ENCODE assay signal across 15 cellular contexts in the genomic region with DNA sequence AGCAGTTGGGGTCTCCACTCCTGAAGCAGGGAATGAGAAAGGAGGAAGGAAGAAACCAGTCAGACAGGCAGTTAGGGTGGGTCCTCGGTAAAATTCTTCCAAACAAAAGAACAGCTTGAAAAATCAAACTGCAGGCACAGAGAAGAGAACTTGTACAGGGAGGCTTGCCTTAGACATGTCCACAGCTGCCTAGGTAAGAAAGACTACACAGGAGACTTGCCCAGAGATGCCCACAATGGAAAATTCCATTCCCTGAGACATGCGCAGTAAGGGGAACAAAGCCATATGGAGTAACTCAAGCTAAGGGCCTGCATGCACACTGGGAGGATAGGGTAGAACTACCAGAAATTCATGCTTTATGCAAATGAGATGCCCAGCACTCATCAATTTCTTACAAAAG. TPM values are rescaled to one million over a fixed set of nuclear protein-coding genes. Genes with fewer than 3 reads are reported as not detected.
DNase-seq lines count a peak whose midpoint lies in the region; ATAC-seq, FAIRE-seq and TF ChIP-seq lines count a peak whose summit lies in the region.
"Had no signal": no experiment of that assay in that cellular context is flagged by ENCODE, and none has a peak within 500 bp of the region (broad histone marks: within the 10 kb centered on the region; RNA-seq: fewer than 3 reads in every experiment).

No MANE protein-coding gene starts in this region.

- POLR2A ChIA-PET in HepG2 (lab: Yijun Ruan, JAX), result no interaction called here

- TF ChIP-seq CTCF in HepG2 (CRISPR knock-in tag; IDR thresholded peaks at IDR 0.05), result no peak
- no peak for TF ChIP-seq CTCF in right lobe of liver (IDR thresholded peaks at IDR 0.05)
- TF ChIP-seq CTCF in keratinocyte (optimal IDR thresholded peaks at IDR 0.05 in 1 of 3, IDR thresholded peaks at IDR 0.05 in 1 of 3, conservative IDR thresholded peaks at IDR 0.05 in 1 of 3; ENCODE audit: extremely low read depth in 1 of 3, insufficient read depth in 2 of 3, low read length in 3 of 3), result no peak
- TF ChIP-seq CTCF in hepatocyte (IDR thresholded peaks at IDR 0.05; ENCODE audit: poor library complexity), result no peak

- TF ChIP-seq EP300 in HepG2 (IDR thresholded peaks at IDR 0.05; ENCODE audit: low read depth in 2 of 2, low read length in 2 of 2) (no peak), HepG2 (CRISPR knock-in tag; IDR thresholded peaks at IDR 0.05; ENCODE audit: borderline replicate concordance) (no peak)

- BruUV-seq in HepG2 (replicated peaks; lab: Mats Ljungman, UMichigan), result no TSS peak

- DNase-seq in HepG2 (ENCODE audit: low spot score) (no peak), right lobe of liver (no peak), epithelial cell of prostate (ENCODE audit: low read depth, low spot score) (peak; percentile 37), keratinocyte (ENCODE audit: low read depth, low spot score) (no peak), T1000 (lab: John Stamatoyannopoulos, UW) (no peak), hepatocyte (ENCODE audit: low spot score) (no peak), NCI-H128 (lab: John Stamatoyannopoulos, UW; ENCODE audit: unreplicated experiment) (no peak)
- DNase-seq: ACHN; CD4-positive, CD25-positive, alpha-beta regulatory T cell; HCEC 1CT; HFFc6 had no signal

- H3K27ac ChIP-seq in HepG2 (ENCODE audit: extremely low read length, insufficient read depth, low read length), result no peak overlapping the region
- no peak overlapping the region for H3K27ac ChIP-seq in right lobe of liver
- peak overlapping the region; percentile 45 for H3K27ac ChIP-seq in epithelial cell of prostate
- H3K27ac ChIP-seq in keratinocyte (ENCODE audit: control insufficient read depth, insufficient read depth, low read length), result peak overlapping the region; percentile 40
- H3K27ac ChIP-seq in hepatocyte, result no peak overlapping the region
- H3K27ac ChIP-seq: BLaER1 treated with 17β-estradiol and CSF1 and Interleukin-3, amounts not matched to agents 10 nM and 100 nM; HL-60 had no signal

- intact Hi-C loops in HepG2 (cut with micrococcal nuclease; ENCODE audit: unreplicated experiment), result no loop called here
- intact Hi-C loops in right lobe of liver (cut with DNase I), result no loop called here

- H4K20me1 ChIP-seq in HepG2 (ENCODE audit: insufficient read depth, low read length) (no peaks in the 10 kb centered on the region), keratinocyte (ENCODE audit: control insufficient read depth, extremely low read depth, insufficient read depth, low read length) (no peaks in the 10 kb centered on the region), hepatocyte (ENCODE audit: insufficient read depth, poor library complexity, severe bottlenecking) (no peaks in the 10 kb centered on the region)

- dilution Hi-C loops in keratinocyte (cut with MboI; ENCODE audit: extremely low pct_ligation_motif_present, low sequenced_read_pairs), result no loop called here

- H3K4me1 ChIP-seq in HepG2 (ENCODE audit: insufficient read depth, low read length), result no peaks in the 10 kb centered on the region
- H3K4me1 ChIP-seq in right lobe of liver, result no peaks in the 10 kb centered on the region
- H3K4me1 ChIP-seq in keratinocyte (ENCODE audit: control insufficient read depth, extremely low read depth, insufficient read depth, low read length), result peaks cover 12% of the 10 kb centered on the region
- no peaks in the 10 kb centered on the region for H3K4me1 ChIP-seq in hepatocyte (ENCODE audit: insufficient read depth)

- ATAC-seq in HepG2, result no peak
- ATAC-seq in right lobe of liver, result no peak

- CTCF ChIA-PET in HepG2 (lab: Yijun Ruan, JAX; ENCODE audit: low intra/inter-chr PET ratio, low total read pairs), result no interaction called here

- in situ Hi-C loops in HepG2 (cut with HindIII; ENCODE audit: extremely low pct_ligation_motif_present, low pct_unique_long_range_greater_than_20kb), result no loop called here

- H2AFZ ChIP-seq in HepG2 (ENCODE audit: low read length), result no peak overlapping the region
- peak overlapping the region; percentile 17 for H2AFZ ChIP-seq in keratinocyte (ENCODE audit: control insufficient read depth, low read length)
- no peak overlapping the region for H2AFZ ChIP-seq in hepatocyte

- H3K79me2 ChIP-seq in HepG2 (ENCODE audit: insufficient read depth, low read length) (no peaks in the 10 kb centered on the region), keratinocyte (ENCODE audit: control insufficient read depth, insufficient read depth, low read length) (no peaks in the 10 kb centered on the region), hepatocyte (no peaks in the 10 kb centered on the region)

- H3K9ac ChIP-seq in HepG2 (ENCODE audit: insufficient read depth, low read depth, low read length) (no peak overlapping the region), keratinocyte (ENCODE audit: control insufficient read depth, extremely low read depth, insufficient read depth, low read length) (no peak overlapping the region)
- H3K9ac ChIP-seq: BLaER1 treated with 17β-estradiol and CSF1 and Interleukin-3, amounts not matched to agents 10 nM and 100 nM had no signal

- H3K9me3 ChIP-seq in HepG2 (ENCODE audit: low read length), result no peaks in the 10 kb centered on the region
- peaks cover 0 to 3% (median 0%) of the 10 kb centered on the region in 4 donors for H3K9me3 ChIP-seq in right lobe of liver
- peaks cover 10% of the 10 kb centered on the region for H3K9me3 ChIP-seq in keratinocyte (ENCODE audit: control insufficient read depth, low read depth, low read length)
- H3K9me3 ChIP-seq in hepatocyte (ENCODE audit: low read depth), result no peaks in the 10 kb centered on the region

- no peaks in the 10 kb centered on the region for H3K9me2 ChIP-seq in hepatocyte (replicated peaks; ENCODE audit: insufficient read depth)

- no peaks in the 10 kb centered on the region for H3K9me1 ChIP-seq in keratinocyte (ENCODE audit: control insufficient read depth, extremely low read depth, insufficient read depth, low read length)

- H3K27me3 ChIP-seq in HepG2 (ENCODE audit: control insufficient read depth in 1 of 2, insufficient read depth in 2 of 2, low read length in 2 of 2), result no peaks in the 10 kb centered on the region
- H3K27me3 ChIP-seq in right lobe of liver, result no peaks in the 10 kb centered on the region
- H3K27me3 ChIP-seq in keratinocyte (ENCODE audit: control insufficient read depth, extremely low read depth, insufficient read depth, low read length), result no peaks in the 10 kb centered on the region
- H3K27me3 ChIP-seq in hepatocyte, result no peaks in the 10 kb centered on the region
- H3K27me3 ChIP-seq: BLaER1 treated with 17β-estradiol and CSF1 and Interleukin-3, amounts not matched to agents 10 nM and 100 nM had no signal

- H3K36me3 ChIP-seq in HepG2 (replicated peaks in 1 of 2; ENCODE audit: control insufficient read depth in 1 of 2, insufficient read depth in 2 of 2, low read length in 2 of 2), result peaks cover 19 to 53% of the 10 kb centered on the region in 2 experiments
- H3K36me3 ChIP-seq in right lobe of liver, result no peaks in the 10 kb centered on the region
- H3K36me3 ChIP-seq in keratinocyte (ENCODE audit: control insufficient read depth in 2 of 2, extremely low read depth in 1 of 2, insufficient read depth in 2 of 2, low read length in 2 of 2), result peaks cover 0 to 2% of the 10 kb centered on the region in 2 experiments
- no peaks in the 10 kb centered on the region for H3K36me3 ChIP-seq in hepatocyte (replicated peaks; ENCODE audit: insufficient read depth, low read depth)

- no peak overlapping the region for H3K4me3 ChIP-seq in HepG2 (replicated peaks in 1 of 3; ENCODE audit: insufficient read depth in 1 of 3, low read depth in 2 of 3, low read length in 3 of 3)
- H3K4me3 ChIP-seq in right lobe of liver, result no peak overlapping the region
- H3K4me3 ChIP-seq in keratinocyte (ENCODE audit: control insufficient read depth in 2 of 3, extremely low read depth in 1 of 3, insufficient read depth in 2 of 3, low read depth in 1 of 3, low read length in 3 of 3), result no peak overlapping the region
- no peak overlapping the region for H3K4me3 ChIP-seq in hepatocyte
- H3K4me3 ChIP-seq: BLaER1 treated with 17β-estradiol and CSF1 and Interleukin-3, amounts not matched to agents 10 nM and 100 nM had no signal

- no peak for TF ChIP-seq RAD21 in HepG2 (CRISPR knock-in tag; IDR thresholded peaks at IDR 0.05)

- H3K4me2 ChIP-seq in HepG2 (ENCODE audit: low read depth, low read length), result no peak overlapping the region
- no peak overlapping the region for H3K4me2 ChIP-seq in keratinocyte (ENCODE audit: control insufficient read depth, extremely low read depth, insufficient read depth, low read depth, low read length)
- no peak overlapping the region for H3K4me2 ChIP-seq in hepatocyte
- H3K4me2 ChIP-seq: BLaER1 treated with 17β-estradiol and CSF1 and Interleukin-3, amounts not matched to agents 10 nM and 100 nM had no signal

- 95% methylated on average over 2 of the region's 2 CpGs for WGBS in HepG2 (ENCODE audit: low lambda C conversion rate)
- 69% methylated on average over 2 of the region's 2 CpGs for WGBS in right lobe of liver (ENCODE audit: insufficient coverage, low coverage, low lambda C conversion rate, missing lambda C conversion rate)
- WGBS in hepatocyte (ENCODE audit: low lambda C conversion rate, missing lambda C conversion rate), result 71% methylated on average over 2 of the region's 2 CpGs

- TF ChIP-seq POLR2A in HepG2 (IDR thresholded peaks at IDR 0.05; ENCODE audit: insufficient read depth in 1 of 2, low read depth in 2 of 2, low read length in 2 of 2), result no peak
- TF ChIP-seq POLR2A in right lobe of liver (IDR thresholded peaks at IDR 0.05), result no peak

- no peak for FAIRE-seq in HepG2 (lab: Jason Lieb, UNC)
- FAIRE-seq in keratinocyte (lab: Jason Lieb, UNC), result peak; percentile 69
- FAIRE-seq: H1 had no signal

RNA-seq across cellular contexts. Expression of gene KCNJ11, which starts 9.8 kb away (rescaled TPM):
- total RNA-seq in HepG2 (2016; rRNA removed; fragmentation: Illumina TruSeq; extraction: Trizol) (0.81 and 1.6 TPM in 2 replicates), right lobe of liver (1 to 10 TPM in 5 of 6 experiments, under 1 TPM in 1; 0.93 to 3.7 (median 2.0) TPM), hepatocyte (2.5 and 10.5 TPM in 2 replicates)
- total RNA-seq in HepG2 (2016; cell fraction: cytosol; rRNA removed; fragmentation: Illumina TruSeq; extraction: Trizol; ENCODE audit: low read depth), result 0.40 and 0.53 TPM in 2 replicates
- total RNA-seq in HepG2 (2016; cell fraction: insoluble cytoplasmic fraction; rRNA removed; fragmentation: Illumina TruSeq; extraction: Trizol), result 0.82 and 1.2 TPM in 2 replicates
- 0.83 and 1.3 TPM in 2 replicates for total RNA-seq in HepG2 (2016; cell fraction: membrane; rRNA removed; fragmentation: Illumina TruSeq; extraction: Trizol)
- total RNA-seq in HepG2 (2016; cell fraction: nucleus; rRNA removed; fragmentation: Illumina TruSeq; extraction: Trizol), result 0.50 and 0.65 TPM in 2 replicates
- polyA plus RNA-seq in HepG2 (2011; rRNA removed) (0.38 and 0.52 TPM in 2 replicates), keratinocyte (0.03 TPM in 1 of 3 replicates, not detected in the others), hepatocyte (0.31 and 1.6 TPM in 2 replicates)
- 0.43 and 0.56 TPM in 2 replicates for polyA plus RNA-seq in HepG2 (2011; cell fraction: cytosol; rRNA removed)
- 0.82 and 0.85 TPM in 2 replicates for polyA plus RNA-seq in HepG2 (2011; cell fraction: nucleus; rRNA removed)
- polyA plus RNA-seq in HepG2 (2012), result 0.79 and 0.97 TPM in 2 replicates
- 0.18 and 0.51 TPM in 2 replicates for polyA plus RNA-seq in HepG2 (2016; cell fraction: cytosol; fragmentation: Illumina TruSeq; extraction: Trizol; ENCODE audit: low read depth)
- 0.80 and 0.87 TPM in 2 replicates for polyA plus RNA-seq in HepG2 (2016; cell fraction: insoluble cytoplasmic fraction; fragmentation: Illumina TruSeq; extraction: Trizol; ENCODE audit: low read depth)
- 0.63 and 0.69 TPM in 2 replicates for polyA plus RNA-seq in HepG2 (2016; cell fraction: membrane; fragmentation: Illumina TruSeq; extraction: Trizol; ENCODE audit: low read depth)
- polyA plus RNA-seq in HepG2 (2016; cell fraction: nucleus; fragmentation: Illumina TruSeq; extraction: Trizol; ENCODE audit: insufficient read depth, low read depth), result 1.6 and 1.8 TPM in 2 replicates
- 1.8 and 4.9 TPM in 2 replicates for polyA minus RNA-seq in HepG2 (2011; rRNA and poly(A)+ RNA removed; ENCODE audit: low replicate concordance)
- 0.49 and 1.8 TPM in 2 replicates for polyA minus RNA-seq in HepG2 (2011; cell fraction: cytosol; rRNA and poly(A)+ RNA removed)
- polyA minus RNA-seq in HepG2 (2011; cell fraction: nucleus; rRNA and poly(A)+ RNA removed), result 0.26 and 0.75 TPM in 2 replicates
- polyA plus RNA-seq in keratinocyte (2011; ENCODE audit: low read depth), result not detected
- not detected in 2 replicates for polyA plus RNA-seq in keratinocyte (2011; cell fraction: cytosol; rRNA removed)
- polyA plus RNA-seq in keratinocyte (2011; cell fraction: nucleus; rRNA removed), result not detected in 2 replicates
- 0.10 and 0.11 TPM in 2 replicates for polyA plus RNA-seq in keratinocyte (2012; ENCODE audit: low replicate concordance)
- polyA minus RNA-seq in keratinocyte, result not detected in 3 replicates
- polyA minus RNA-seq in keratinocyte (2011; cell fraction: cytosol; rRNA and poly(A)+ RNA removed), result not detected
- polyA minus RNA-seq in keratinocyte (2011; cell fraction: nucleus; rRNA and poly(A)+ RNA removed), result not detected in 2 replicates
- total RNA-seq: CD4-positive, CD25-positive, alpha-beta regulatory T cell; Daoy; HFFc6 had no signal
- polyA plus RNA-seq: CD4-positive, CD25-positive, alpha-beta regulatory T cell had no signal

RNA-seq across cellular contexts. Expression of gene NCR3LG1, which starts 27.1 kb away (rescaled TPM):
- 16.9 and 25.1 TPM in 2 replicates for total RNA-seq in HepG2 (2016; rRNA removed; fragmentation: Illumina TruSeq; extraction: Trizol)
- 1.7 and 1.8 TPM in 2 replicates for total RNA-seq in HepG2 (2016; cell fraction: cytosol; rRNA removed; fragmentation: Illumina TruSeq; extraction: Trizol; ENCODE audit: low read depth)
- total RNA-seq in HepG2 (2016; cell fraction: insoluble cytoplasmic fraction; rRNA removed; fragmentation: Illumina TruSeq; extraction: Trizol), result 17.1 and 23.6 TPM in 2 replicates
- 6.6 and 7.3 TPM in 2 replicates for total RNA-seq in HepG2 (2016; cell fraction: membrane; rRNA removed; fragmentation: Illumina TruSeq; extraction: Trizol)
- total RNA-seq in HepG2 (2016; cell fraction: nucleus; rRNA removed; fragmentation: Illumina TruSeq; extraction: Trizol), result 47.1 and 51.5 TPM in 2 replicates
- polyA plus RNA-seq in HepG2 (2011; rRNA removed), result 16.1 and 16.7 TPM in 2 replicates
- polyA plus RNA-seq in HepG2 (2011; cell fraction: cytosol; rRNA removed), result 6.1 and 8.8 TPM in 2 replicates
- 25.7 and 29.3 TPM in 2 replicates for polyA plus RNA-seq in HepG2 (2011; cell fraction: nucleus; rRNA removed)
- 13.9 and 15.6 TPM in 2 replicates for polyA plus RNA-seq in HepG2 (2012)
- 0.36 and 0.37 TPM in 2 replicates for polyA plus RNA-seq in HepG2 (2016; cell fraction: cytosol; fragmentation: Illumina TruSeq; extraction: Trizol; ENCODE audit: low read depth)
- polyA plus RNA-seq in HepG2 (2016; cell fraction: insoluble cytoplasmic fraction; fragmentation: Illumina TruSeq; extraction: Trizol; ENCODE audit: low read depth), result 4.3 and 4.5 TPM in 2 replicates
- 0.42 and 0.73 TPM in 2 replicates for polyA plus RNA-seq in HepG2 (2016; cell fraction: membrane; fragmentation: Illumina TruSeq; extraction: Trizol; ENCODE audit: low read depth)
- 41.4 and 45.9 TPM in 2 replicates for polyA plus RNA-seq in HepG2 (2016; cell fraction: nucleus; fragmentation: Illumina TruSeq; extraction: Trizol; ENCODE audit: insufficient read depth, low read depth)
- polyA minus RNA-seq in HepG2 (2011; rRNA and poly(A)+ RNA removed; ENCODE audit: low replicate concordance), result 26.3 and 35.1 TPM in 2 replicates
- 24.1 and 35.0 TPM in 2 replicates for polyA minus RNA-seq in HepG2 (2011; cell fraction: cytosol; rRNA and poly(A)+ RNA removed)
- 50.6 and 66.1 TPM in 2 replicates for polyA minus RNA-seq in HepG2 (2011; cell fraction: nucleus; rRNA and poly(A)+ RNA removed)
- 1 to 10 TPM in 3 of 6 experiments, under 1 TPM in 3; 0.15 to 3.2 (median 1.0) TPM for total RNA-seq in right lobe of liver
- polyA plus RNA-seq in keratinocyte, result 3.2 to 3.9 TPM (median 3.5 TPM) in 3 replicates
- polyA plus RNA-seq in keratinocyte (2011; ENCODE audit: low read depth), result 1.3 TPM
- polyA plus RNA-seq in keratinocyte (2011; cell fraction: cytosol; rRNA removed), result 1.2 and 1.4 TPM in 2 replicates
- polyA plus RNA-seq in keratinocyte (2011; cell fraction: nucleus; rRNA removed), result 9.6 TPM in 2 replicates
- 1.6 and 2.2 TPM in 2 replicates for polyA plus RNA-seq in keratinocyte (2012; ENCODE audit: low replicate concordance)
- 4.6 to 9.3 TPM (median 6.4 TPM) in 3 replicates for polyA minus RNA-seq in keratinocyte
- polyA minus RNA-seq in keratinocyte (2011; cell fraction: cytosol; rRNA and poly(A)+ RNA removed), result 4.8 TPM
- 9.8 and 15.9 TPM in 2 replicates for polyA minus RNA-seq in keratinocyte (2011; cell fraction: nucleus; rRNA and poly(A)+ RNA removed)
- 13.8 and 15.2 TPM in 2 replicates for total RNA-seq in hepatocyte
- 3.1 and 3.7 TPM in 2 replicates for polyA plus RNA-seq in hepatocyte

Comparison
In these comparisons a context has a peak if more than half of its experiments do, and no peak if none do; other contexts are left out.
1. H3K27ac ChIP-seq: peak in epithelial cell of prostate (single experiment) and keratinocyte (single experiment); none in HepG2 (single experiment), right lobe of liver (0 of 3) and hepatocyte (single experiment).